In the genomic region with DNA sequence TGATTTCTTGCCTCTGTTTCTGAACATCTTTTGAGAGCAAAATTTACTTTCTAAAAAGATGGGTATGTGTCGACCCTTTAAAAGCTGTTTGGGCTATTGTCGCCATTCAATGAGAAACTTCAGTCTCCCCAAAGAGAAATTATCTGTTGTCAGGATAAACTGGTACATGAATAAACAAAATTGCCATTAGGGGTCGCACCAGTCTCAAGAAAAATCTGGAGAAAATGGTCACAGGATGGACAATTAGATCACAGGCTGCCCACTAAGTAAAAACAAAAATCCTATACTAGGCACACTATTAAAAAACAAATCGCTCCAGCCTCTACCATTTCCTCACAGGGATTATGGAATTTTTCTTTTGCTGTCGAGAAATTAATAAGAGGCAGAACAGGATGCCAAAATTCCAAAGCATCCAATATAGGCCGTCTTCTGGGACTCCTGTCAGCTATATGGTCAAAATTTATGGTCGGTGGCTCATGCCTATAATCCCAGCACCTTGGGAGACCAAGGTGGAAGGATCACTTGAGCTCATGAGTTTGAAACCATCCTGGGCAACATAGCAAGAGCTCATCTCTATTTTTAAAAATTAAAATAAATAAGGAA, we compare ENCODE assay signal across 8 cellular contexts. TPM values are rescaled to one million over a fixed set of nuclear protein-coding genes. Genes with fewer than 3 reads are reported as not detected.
A peak's percentile ranks its signal among the peaks of the same experiment; 100 is the strongest.
DNase-seq lines count a peak whose midpoint lies in the region; ATAC-seq, FAIRE-seq and TF ChIP-seq lines count a peak whose summit lies in the region.

No MANE protein-coding gene starts in this region.

- H4K20me1 ChIP-seq in GM23338 (replicated peaks; ENCODE audit: insufficient read depth) (0 out of 2 replicates have a peak, but pooled peaks cover 5% of the 10 kb centered on the region), PC-9 (ENCODE audit: insufficient read depth) (no peaks in the 10 kb centered on the region), H1 (replicated peaks in 1 of 2; ENCODE audit: control insufficient read depth in 1 of 2, insufficient read depth in 2 of 2, low read length in 2 of 2) (no peaks in the 10 kb centered on the region)

- no peak overlapping the region for H2BK15ac ChIP-seq in H1 (ENCODE audit: low read length)

- H3K4me3 ChIP-seq in GM23338 (no peak overlapping the region), PC-9 (no peak overlapping the region), H1 (ENCODE audit: extremely low read depth in 1 of 4, insufficient read depth in 2 of 4, low read depth in 3 of 4, low read length in 4 of 4) (no peak overlapping the region)

- no peak overlapping the region for H2BK120ac ChIP-seq in H1 (replicated peaks; ENCODE audit: low read depth, low read length)

- H2AK5ac ChIP-seq in H1 (ENCODE audit: low read depth, low read length), result no peak overlapping the region

- no peaks in the 10 kb centered on the region for H3K9me2 ChIP-seq in GM23338 (ENCODE audit: insufficient read depth)
- no peaks in the 10 kb centered on the region for H3K9me2 ChIP-seq in PC-9 (ENCODE audit: insufficient read depth)

- no peak overlapping the region for H3K9ac ChIP-seq in H1 (replicated peaks in 1 of 4; ENCODE audit: extremely low read depth in 1 of 4, low read depth in 3 of 4, low read length in 3 of 4)

- H3K23ac ChIP-seq in H1 (ENCODE audit: insufficient read length), result no peak overlapping the region

- DNase-seq in CD14-positive monocyte (ENCODE audit: low spot score) (no peak), GM23338 (ENCODE audit: low spot score) (peak; percentile 74), PC-9 (peak; percentile 45 to 56), H1 (ENCODE audit: low read depth in 1 of 2, low spot score in 2 of 2) (no peak), GM20000 (ENCODE audit: low spot score) (no peak)

- BruUV-seq in PC-9 (replicated peaks; lab: Mats Ljungman, UMichigan), result no TSS peak

- H3K4me1 ChIP-seq in GM23338 (ENCODE audit: insufficient read depth), result peaks cover 4% of the 10 kb centered on the region
- no peaks in the 10 kb centered on the region; the same call in 1 of the 2 replicates for H3K4me1 ChIP-seq in PC-9 (replicated peaks; ENCODE audit: insufficient read depth)
- peaks cover 0 to 2% (median 0%) of the 10 kb centered on the region in 4 experiments; a peak in 3 of 7 replicates for H3K4me1 ChIP-seq in H1 (replicated peaks in 1 of 4; ENCODE audit: control insufficient read depth in 3 of 4, insufficient read depth in 4 of 4, low read length in 3 of 4)

- no peak overlapping the region for H3K14ac ChIP-seq in H1 (ENCODE audit: insufficient read length)

- TF ChIP-seq RAD21 in H1 (IDR thresholded peaks at IDR 0.05 in 1 of 2, conservative IDR thresholded peaks at IDR 0.05 in 1 of 2; ENCODE audit: low read depth in 2 of 2, low read length in 2 of 2), result peak; percentile 68 to 75

- intact Hi-C loops in CD14-positive monocyte (cut with micrococcal nuclease) (loop anchor here (1.0 to 10.0 kb wide), 9 partner anchors 47 to 241 kb away; a partner anchor contains a TSS), PC-9 (cut with micrococcal nuclease; ENCODE audit: unreplicated experiment) (loop anchor here (1.0 to 5.0 kb wide), 10 partner anchors 61 to 709 kb away; a partner anchor contains a TSS)

- 38% methylated on average over 7 of the region's 7 CpGs; no CpG with 5 or more reads in 1 of the 2 experiments for WGBS in H1 (ENCODE audit: extremely low coverage in 1 of 2, insufficient coverage in 1 of 2, insufficient read length in 1 of 2, insufficient replicate concordance in 2 of 2, low coverage in 1 of 2, low lambda C conversion rate in 2 of 2, missing lambda C conversion rate in 1 of 2), 2 experiments

- no peaks in the 10 kb centered on the region for H3K36me3 ChIP-seq in GM23338 (ENCODE audit: insufficient read depth)
- H3K36me3 ChIP-seq in PC-9 (ENCODE audit: low read depth), result no peaks in the 10 kb centered on the region
- H3K36me3 ChIP-seq in H1 (ENCODE audit: control insufficient read depth in 2 of 4, insufficient read depth in 4 of 4, low read length in 3 of 4), result no peaks in the 10 kb centered on the region

- peak; percentile 75 for TF ChIP-seq CTCF in CD14-positive monocyte (IDR thresholded peaks at IDR 0.05)
- TF ChIP-seq CTCF in GM23338 (conservative IDR thresholded peaks at IDR 0.05; ENCODE audit: low read depth in 2 of 2), result peak; percentile 75
- peak; percentile 74 for TF ChIP-seq CTCF in PC-9 (conservative IDR thresholded peaks at IDR 0.05)
- TF ChIP-seq CTCF in H1 (IDR thresholded peaks at IDR 0.05; ENCODE audit: control extremely low read depth in 1 of 3, insufficient read depth in 1 of 3, low read depth in 1 of 3, low read length in 3 of 3), result peak in 2 of 3 experiments; percentile 49 to 63; a peak in 3 of 4 replicates
- TF ChIP-seq CTCF in nephron (IDR thresholded peaks at IDR 0.05; ENCODE audit: unreplicated experiment in 3 of 3), result peak; percentile 51 to 64 (median 55)
- TF ChIP-seq CTCF in GM20000 (IDR thresholded peaks at IDR 0.05; ENCODE audit: extremely low read depth, missing control alignments), result no peak

- POLR2A ChIA-PET in PC-9 (lab: Charles Lee; ENCODE audit: unreplicated experiment) (interaction anchor here (0.6 kb wide), 1 partner anchor 286 kb away, joined by 4 read pairs; no protein-coding TSS in a partner anchor), H1 (lab: Charles Lee; ENCODE audit: partially characterized antibody) (interaction anchor here (0.9 to 1.8 kb wide), 7 partner anchors 28 to 127 kb away, joined by 3 to 6 read pairs (median 4); a partner anchor contains a TSS)

- H3K27me3 ChIP-seq in GM23338 (ENCODE audit: insufficient read depth) (peaks cover 32% of the 10 kb centered on the region), PC-9 (ENCODE audit: insufficient read depth, low read depth) (peaks cover 30% of the 10 kb centered on the region), H1 (replicated peaks in 1 of 4; ENCODE audit: control insufficient read depth in 3 of 4, extremely low read depth in 1 of 4, insufficient read depth in 3 of 4, low read length in 3 of 4) (peaks cover 7 to 23% (median 17%) of the 10 kb centered on the region in 4 experiments; a peak in 6 of 7 replicates)

- H3K4ac ChIP-seq in H1 (replicated peaks; ENCODE audit: insufficient read length, low read depth, low read length), result no peak overlapping the region

- no peak for FAIRE-seq in H1 (lab: Jason Lieb, UNC)

- CTCF ChIA-PET in PC-9 (lab: Charles Lee) (interaction anchor here (0.6 to 1.8 kb wide), 7 partner anchors 48 to 604 kb away, joined by 3 to 9 read pairs (median 3); no protein-coding TSS in a partner anchor), H1 (lab: Charles Lee; ENCODE audit: partially characterized antibody) (interaction anchor here (0.7 to 9.9 kb wide), 21 partner anchors 10 to 597 kb away, joined by 3 to 326 read pairs (median 5); no protein-coding TSS in a partner anchor)

- TF ChIP-seq POLR2A in H1 (IDR thresholded peaks at IDR 0.05; ENCODE audit: control extremely low read depth in 1 of 2, low read depth in 2 of 2, low read length in 2 of 2), result no peak

- H3K27me3 Mint-ChIP-seq in CD14-positive monocyte (ENCODE audit: low read depth in 3 of 3), result peaks cover 43 to 52% (median 45%) of the 10 kb centered on the region in 3 donors
- peaks cover 27% of the 10 kb centered on the region for H3K27me3 Mint-ChIP-seq in GM23338 (ENCODE audit: insufficient read depth, low read depth, poor library complexity)
- peaks cover 67% of the 10 kb centered on the region for H3K27me3 Mint-ChIP-seq in nephron (ENCODE audit: low read depth)

- H3K4me1 Mint-ChIP-seq in CD14-positive monocyte (peaks cover 25% of the 10 kb centered on the region), GM23338 (peaks cover 9% of the 10 kb centered on the region; the same call in 2 of the 3 replicates), nephron (no peaks in the 10 kb centered on the region)

- no peak overlapping the region for H3K56ac ChIP-seq in H1 (replicated peaks; ENCODE audit: insufficient read length, low read depth, low read length)

- no peak for TF ChIP-seq EP300 in H1 (IDR thresholded peaks at IDR 0.05; ENCODE audit: borderline replicate concordance in 1 of 2, low read depth in 2 of 2, low read length in 2 of 2)

- H3K4me2 ChIP-seq in GM23338 (no peak overlapping the region), PC-9 (no peak overlapping the region), H1 (ENCODE audit: insufficient read depth in 1 of 2, low read depth in 2 of 2, low read length in 2 of 2) (no peak overlapping the region)

- H2AFZ ChIP-seq in GM23338 (no peak overlapping the region), PC-9 (no peak overlapping the region), H1 (ENCODE audit: low read length) (no peak overlapping the region)

- H3K9me3 ChIP-seq in PC-9 (ENCODE audit: insufficient read depth, low read depth), result no peaks in the 10 kb centered on the region
- H3K9me3 ChIP-seq in H1 (ENCODE audit: insufficient read depth in 2 of 2, low read depth in 1 of 2, low read length in 1 of 2), result no peaks in the 10 kb centered on the region

- H3F3A ChIP-seq in GM23338 (replicated peaks; ENCODE audit: low read depth) (0 out of 2 replicates have a peak, but pooled peaks cover 2% of the 10 kb centered on the region), PC-9 (ENCODE audit: insufficient read depth, low read depth) (peaks cover 3% of the 10 kb centered on the region; the same call in 1 of the 2 replicates)

- H3K36me3 Mint-ChIP-seq in CD14-positive monocyte (peaks cover 6% of the 10 kb centered on the region in 2 donors), GM23338 (ENCODE audit: low read depth) (no peaks in the 10 kb centered on the region), nephron (ENCODE audit: low read depth) (no peaks in the 10 kb centered on the region)

- H2BK20ac ChIP-seq in H1 (ENCODE audit: low read length), result no peak overlapping the region

- no peak overlapping the region for H3K27ac Mint-ChIP-seq in CD14-positive monocyte
- H3K27ac Mint-ChIP-seq in GM23338, result no peak overlapping the region
- H3K27ac Mint-ChIP-seq in nephron, result no peak overlapping the region

- ATAC-seq in GM23338 (no peak), GM18502 (IDR thresholded peaks at IDR 0.05; ENCODE audit: poor library complexity, unreplicated experiment) (no peak), GM21423 (IDR thresholded peaks at IDR 0.05; ENCODE audit: unreplicated experiment) (no peak)

- H2BK5ac ChIP-seq in H1 (ENCODE audit: low read depth, low read length), result no peak overlapping the region

- H3K18ac ChIP-seq in H1 (ENCODE audit: extremely low read depth, low read length), result no peak overlapping the region

- H4K91ac ChIP-seq in H1 (replicated peaks; ENCODE audit: insufficient read length, low read length), result no peak overlapping the region

- H4K5ac ChIP-seq in H1 (ENCODE audit: insufficient read length, low read depth, low read length), result no peak overlapping the region

- H3K9me3 Mint-ChIP-seq in CD14-positive monocyte, result peaks cover 0 to 9% (median 1%) of the 10 kb centered on the region in 7 donors
- no peaks in the 10 kb centered on the region; the same call in 2 of the 3 replicates for H3K9me3 Mint-ChIP-seq in GM23338
- H3K9me3 Mint-ChIP-seq in nephron, result no peaks in the 10 kb centered on the region

- no peaks in the 10 kb centered on the region for H3K79me1 ChIP-seq in H1 (ENCODE audit: low read depth, low read length)

- H3K27ac ChIP-seq in GM23338 (ENCODE audit: low read depth) (no peak overlapping the region), PC-9 (no peak overlapping the region), H1 (ENCODE audit: low read depth, low read length) (no peak overlapping the region)

- H3K4me3 Mint-ChIP-seq in CD14-positive monocyte (peak overlapping the region in 1 of 2 donors; percentile 72), GM23338 (no peak overlapping the region), nephron (no peak overlapping the region)

- no peak overlapping the region for H4K8ac ChIP-seq in H1 (ENCODE audit: extremely low read depth, insufficient read depth, low read length)

- no peak overlapping the region for H2BK12ac ChIP-seq in H1 (ENCODE audit: low read depth, low read length)

- H3K79me2 ChIP-seq in GM23338 (replicated peaks; ENCODE audit: insufficient read depth) (no peaks in the 10 kb centered on the region), PC-9 (ENCODE audit: low read depth) (no peaks in the 10 kb centered on the region), H1 (ENCODE audit: control insufficient read depth in 1 of 2, insufficient read depth in 2 of 2, low read length in 2 of 2) (no peaks in the 10 kb centered on the region)

- peaks cover 5% of the 10 kb centered on the region; the same call in 1 of the 2 replicates for H3K23me2 ChIP-seq in H1 (ENCODE audit: low read depth, low read length)

RNA-seq across cellular contexts. Expression of a gene that starts 5.5 kb away (rescaled TPM):
- polyA plus RNA-seq in CD14-positive monocyte, result 100 to 1,000 TPM; 870 to 944 TPM
- 36.0 and 44.2 TPM in 2 replicates for total RNA-seq in GM23338 (2014; rRNA removed; shearing (Covaris generic))
- polyA plus RNA-seq in GM23338 (2016; fragmentation: Nextera tagmentation; extraction: Ambion mirVana), result 15.6 and 15.9 TPM in 2 replicates
- total RNA-seq in PC-9 (2021), result 125 and 160 TPM in 2 replicates
- total RNA-seq in H1 (2021; fragmentation: NEBNext Ultra II Directional; extraction: Animal tissue kit (Norgen Biotek cat#: 25700)), result 24.4 and 28.0 TPM in 2 replicates
- polyA plus RNA-seq in H1 (2011; rRNA removed), result 20.2 and 26.1 TPM in 2 replicates
- polyA plus RNA-seq in H1 (2011; cell fraction: cytosol; rRNA removed), result 29.0 TPM
- polyA plus RNA-seq in H1 (2011; cell fraction: nucleus; rRNA removed), result 29.1 TPM
- 26.1 to 29.2 TPM (median 27.6 TPM) in 4 replicates for polyA plus RNA-seq in H1 (2012, experiment 1 of 2)
- 30.7 TPM for polyA plus RNA-seq in H1 (2012, experiment 2 of 2)
- polyA plus RNA-seq in H1 (2013, experiment 1 of 2), result 35.3 TPM
- polyA plus RNA-seq in H1 (2013, experiment 2 of 2), result 41.8 TPM
- 17.0 and 18.3 TPM in 2 replicates for polyA minus RNA-seq in H1 (2011; rRNA and poly(A)+ RNA removed)
- polyA minus RNA-seq in H1 (2011; cell fraction: cytosol; rRNA and poly(A)+ RNA removed), result 16.2 TPM
- polyA minus RNA-seq in H1 (2011; cell fraction: nucleus; rRNA and poly(A)+ RNA removed), result 20.6 TPM

Comparison
In these comparisons a context has a peak if more than half of its experiments do, and no peak if none do; other contexts are left out.
1. DNase-seq: peak in GM23338 (single experiment) and PC-9 (2 of 2); none in CD14-positive monocyte (single experiment), H1 (0 of 2) and GM20000 (single experiment).